Comparison of ENCODE assay signal across 1 cellular context in genomic region chr1:62962794-62963776, GRCh38.
A peak's percentile ranks its signal among the peaks of the same experiment; 100 is the strongest.
TF ChIP-seq lines count a peak whose summit lies in the region.

No MANE protein-coding gene starts in this region.

TF ChIP-seq in H1, 55 proteins besides CTCF, POLR2A, EP300 and RAD21 (continued from another document):
- TF ChIP-seq RNF2 (IDR thresholded peaks at IDR 0.05; ENCODE audit: borderline replicate concordance, low read depth, low read length, missing control alignments, poor library complexity, severe bottlenecking) = no peak
- TF ChIP-seq TAF1 (IDR thresholded peaks at IDR 0.05; ENCODE audit: low read depth, low read length) = no peak
- TF ChIP-seq YY1 (IDR thresholded peaks at IDR 0.05; ENCODE audit: low read depth, low read length) = 0 out of 2 replicates have a peak, but pooled peaks have one; percentile 19
